15 cellular contexts compared by ENCODE assay signal in the genomic region with DNA sequence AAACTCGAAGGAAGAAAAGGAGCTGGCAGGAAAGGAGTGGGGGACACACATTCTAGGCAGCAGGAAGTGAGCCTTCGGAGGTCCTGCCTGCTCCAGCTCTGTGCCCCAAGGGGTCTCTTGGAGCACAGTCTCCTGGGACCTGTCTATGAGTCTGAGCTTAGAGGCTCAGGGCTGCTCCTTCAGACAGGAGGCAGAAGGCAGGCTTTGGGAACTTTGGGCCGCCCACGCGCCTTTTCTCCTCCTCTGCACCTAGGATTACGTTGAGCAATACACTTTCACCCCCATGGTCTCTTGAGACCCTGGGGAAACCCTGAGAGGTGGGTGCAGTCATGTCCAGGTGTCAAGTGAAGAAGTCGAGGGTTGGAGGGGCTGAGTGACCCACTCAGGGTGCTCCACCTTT. TPM values are rescaled to one million over a fixed set of nuclear protein-coding genes. Genes with fewer than 3 reads are reported as not detected.
A peak's percentile ranks its signal among the peaks of the same experiment; 100 is the strongest.
DNase-seq lines count a peak whose midpoint lies in the region; ATAC-seq, FAIRE-seq and TF ChIP-seq lines count a peak whose summit lies in the region.
"Had no signal": no experiment of that assay in that cellular context is flagged by ENCODE, and none has a peak within 500 bp of the region (broad histone marks: within the 10 kb centered on the region; RNA-seq: fewer than 3 reads in every experiment).

No MANE protein-coding gene starts in this region.

- FAIRE-seq in small intestine (lab: Jason Lieb, UNC): no peak

- H3K4me3 ChIP-seq in Peyer's patch (peak overlapping the region in 2 of 4 donors; percentile 64 to 69), iPS-20b (ENCODE audit: low read length) (peak overlapping the region; percentile 84; the same call in 1 of the 2 replicates), spleen (peak overlapping the region in 4 of 8 donors; percentile 53 to 82 (median 54)), small intestine (ENCODE audit: low read depth in 1 of 2, low read length in 2 of 2) (no peak overlapping the region)

- intact Hi-C loops in spleen (cut with DNase I; ENCODE audit: low total_unique reads): no loop called here

- no peak for TF ChIP-seq POLR2A in Peyer's patch (IDR thresholded peaks at IDR 0.05)
- no peak for TF ChIP-seq POLR2A in spleen (IDR thresholded peaks at IDR 0.05)

- H3K27ac ChIP-seq in Peyer's patch: peak overlapping the region in 3 of 4 donors; percentile 75 to 77 (median 77)
- no peak overlapping the region for H3K27ac ChIP-seq in iPS-20b (ENCODE audit: low read length)
- peak overlapping the region in 5 of 8 donors; percentile 82 to 88 (median 87) for H3K27ac ChIP-seq in spleen
- H3K27ac ChIP-seq in small intestine (ENCODE audit: low read depth in 1 of 2, low read length in 1 of 2): peak overlapping the region in 1 of 2 donors; percentile 29

- peak overlapping the region; percentile 92; the same call in 1 of the 2 replicates for H3K9ac ChIP-seq in iPS-20b (ENCODE audit: low read depth, low read length)

- peak; percentile 39 for DNase-seq in GM10248 (ENCODE audit: extremely low spot score)
- DNase-seq in Peyer's patch: no peak
- no peak for DNase-seq in spleen
- no peak for DNase-seq in iPS-NIHi11 (ENCODE audit: low spot score)
- DNase-seq in small intestine: no peak
- DNase-seq: activated B cell treated with CpG ODN at 0.5 μM for 24 hours; activated T-cell treated with anti-CD3 and anti-CD28 coated beads, Interleukin-2, amount 50 U/mL, for 24 hours; aorta; COR-L47; NCI-H226; SIG-M5 had no signal

- H3K36me3 ChIP-seq in Peyer's patch: peaks cover 0 to 20% (median 0%) of the 10 kb centered on the region in 3 donors
- H3K36me3 ChIP-seq in iPS-20b (ENCODE audit: insufficient read depth, low read depth, low read length): peaks cover 32% of the 10 kb centered on the region
- peaks cover 0 to 33% (median 3%) of the 10 kb centered on the region in 6 donors for H3K36me3 ChIP-seq in spleen
- H3K36me3 ChIP-seq in small intestine (ENCODE audit: control insufficient read depth in 2 of 2, insufficient read depth in 2 of 2, low read length in 2 of 2): no peaks in the 10 kb centered on the region
- H3K36me3 ChIP-seq: prostate gland had no signal

- POLR2A ChIA-PET in GM10248 (lab: Yijun Ruan, JAX): interaction anchor here (1.0 kb wide), 1 partner anchor 9 kb away, joined by 3 read pairs; no protein-coding TSS in a partner anchor

- H3K27me3 ChIP-seq in Peyer's patch (no peaks in the 10 kb centered on the region), iPS-20b (ENCODE audit: insufficient read depth, low read length) (no peaks in the 10 kb centered on the region), spleen (replicated peaks in 1 of 7) (no peaks in the 10 kb centered on the region), small intestine (ENCODE audit: control insufficient read depth in 2 of 2, insufficient read depth in 2 of 2, low read length in 2 of 2) (no peaks in the 10 kb centered on the region)

- H3K4me1 ChIP-seq in Peyer's patch (peaks cover 0 to 37% (median 11%) of the 10 kb centered on the region in 4 donors), iPS-20b (ENCODE audit: insufficient read depth, low read length) (peaks cover 10% of the 10 kb centered on the region; the same call in 1 of the 2 replicates), spleen (peaks cover 25 to 63% (median 54%) of the 10 kb centered on the region in 6 donors), small intestine (ENCODE audit: control insufficient read depth in 2 of 2, insufficient read depth in 1 of 2, low read depth in 1 of 2, low read length in 1 of 2) (peaks cover 6 to 10% of the 10 kb centered on the region in 2 donors)
- H3K4me1 ChIP-seq: prostate gland had no signal

- 59 to 72% (median 72%) methylated on average over 7 of the region's 7 CpGs for WGBS in spleen, 5 donors
- 74 to 81% (median 79%) methylated on average over 7 of the region's 7 CpGs for WGBS in small intestine, 3 donors

- H3K9me3 ChIP-seq in Peyer's patch (no peaks in the 10 kb centered on the region), iPS-20b (ENCODE audit: insufficient read depth, low read depth, low read length) (no peaks in the 10 kb centered on the region), spleen (no peaks in the 10 kb centered on the region), small intestine (ENCODE audit: control insufficient read depth, low read depth) (no peaks in the 10 kb centered on the region)
- H3K9me3 ChIP-seq: prostate gland had no signal

- CTCF ChIA-PET in GM10248 (lab: Yijun Ruan, JAX): interaction anchor here (1.0 to 5.1 kb wide), 9 partner anchors 9 to 321 kb away, joined by 3 to 58 read pairs (median 14); partner anchors contain the start of genes PES1 and SLC35E4

- TF ChIP-seq CTCF in GM10248 (IDR thresholded peaks at IDR 0.05; ENCODE audit: control extremely low read depth, extremely low read depth, low read depth, missing control alignments): no peak
- TF ChIP-seq CTCF in Peyer's patch (IDR thresholded peaks at IDR 0.05): no peak
- no peak for TF ChIP-seq CTCF in spleen (IDR thresholded peaks at IDR 0.05 in 8 of 11, conservative IDR thresholded peaks at IDR 0.05 in 3 of 11)

- ATAC-seq in HG02973 (IDR thresholded peaks at IDR 0.05; ENCODE audit: unreplicated experiment): no peak
- ATAC-seq in HG02798 (IDR thresholded peaks at IDR 0.05; ENCODE audit: poor library complexity, unreplicated experiment): no peak

RNA-seq across cellular contexts. Expression of gene TCN2, which starts 1.0 kb away (rescaled TPM):
- total RNA-seq in Peyer's patch: 100 to 1,000 TPM in 3 of 4 donors, 10 to 100 TPM in 1; 17.3 to 248 (median 186) TPM
- total RNA-seq in spleen: 100 to 1,000 TPM in 1 of 7 donors, 10 to 100 TPM in 6; 23.8 to 110 (median 73.7) TPM
- 10 to 100 TPM in 1 of 3 donors, 1 to 10 TPM in 2; 7.3 to 23.1 (median 9.7) TPM for polyA plus RNA-seq in spleen
- polyA plus RNA-seq in small intestine: 10 to 100 TPM in 2 of 3 donors, 1 to 10 TPM in 1; 8.7 to 19.6 (median 12.7) TPM
- total RNA-seq: activated B cell treated with CpG ODN at 0.5 μM for 24 hours had no signal

RNA-seq across cellular contexts. Expression of gene PES1, which starts 16.2 kb away (rescaled TPM):
- total RNA-seq in Peyer's patch: 10 to 100 TPM; 28.4 to 49.5 (median 38.4) TPM
- total RNA-seq in spleen: 10 to 100 TPM; 39.0 to 61.5 (median 49.5) TPM
- polyA plus RNA-seq in spleen: 10 to 100 TPM; 45.4 to 72.7 (median 49.0) TPM
- polyA plus RNA-seq in small intestine: 10 to 100 TPM; 37.1 to 68.3 (median 60.8) TPM

RNA-seq across cellular contexts. Expression of gene SLC35E4, which starts 27.6 kb away (rescaled TPM):
- total RNA-seq in Peyer's patch (1 to 10 TPM; 1.7 to 9.9 (median 7.3) TPM), spleen (1 to 10 TPM; 2.2 to 6.7 (median 4.7) TPM)
- polyA plus RNA-seq in spleen (1 to 10 TPM in 1 of 3 donors, under 1 TPM in 2; 0.37 to 1.6 (median 0.94) TPM), small intestine (1 to 10 TPM in 2 of 3 donors, under 1 TPM in 1; 0.54 to 2.2 (median 2.1) TPM)

RNA-seq across cellular contexts. Expression of gene GAL3ST1, which starts 33.5 kb away (rescaled TPM):
- total RNA-seq in Peyer's patch (10 to 100 TPM; 19.0 to 98.5 (median 57.2) TPM), spleen (1 to 10 TPM in 1 of 7 donors, under 1 TPM in 1, not detected in 5; 0.69 to 2.1 TPM)
- polyA plus RNA-seq in spleen (under 1 TPM; 0.15 to 0.51 (median 0.17) TPM), small intestine (10 to 100 TPM; 11.1 to 89.5 (median 68.6) TPM)
- total RNA-seq: activated B cell treated with CpG ODN at 0.5 μM for 24 hours had no signal

RNA-seq across cellular contexts. Expression of gene DUSP18, which starts 59.7 kb away (rescaled TPM):
- total RNA-seq in Peyer's patch (10 to 100 TPM in 3 of 4 donors, 1 to 10 TPM in 1; 5.8 to 50.8 (median 40.2) TPM), spleen (10 to 100 TPM in 5 of 7 donors, 1 to 10 TPM in 2; 9.5 to 16.3 (median 12.4) TPM)
- polyA plus RNA-seq in spleen (1 to 10 TPM; 1.5 to 4.4 (median 2.3) TPM), small intestine (1 to 10 TPM; 4.3 to 9.4 (median 6.0) TPM)
